ENCODE assay signal across 8 cellular contexts in genomic region chr16:75648265-75649076, GRCh38. TPM values are rescaled to one million over a fixed set of nuclear protein-coding genes. Genes with fewer than 3 reads are reported as not detected.
DNase-seq lines count a peak whose midpoint lies in the region; ATAC-seq lines count a peak whose summit lies in the region.

No MANE protein-coding gene starts in this region.

- peak; percentile 76 for DNase-seq in AG08395 (ENCODE audit: low spot score)
- DNase-seq in NCI-H460 (ENCODE audit: extremely low read depth, low read depth) = peak; percentile 45
- peak; percentile 86 to 87 for DNase-seq in activated CD4-positive, alpha-beta T cell treated with anti-CD3 and anti-CD28 coated beads for 4 hours
- peak; percentile 95 for DNase-seq in left kidney (ENCODE audit: low read depth, low spot score)
- peak; percentile 83 for DNase-seq in stimulated activated CD4-positive, alpha-beta T cell treated with anti-CD3 and anti-CD28 coated beads, Interleukin-1b, Interleukin-23, amount 100 ng/mL, for 48 hours

- peak overlapping the region; percentile 99 for H3K27ac ChIP-seq in cingulate gyrus (ENCODE audit: low read depth, low read length)

- ATAC-seq in GM18907 (IDR thresholded peaks at IDR 0.05; ENCODE audit: unreplicated experiment) (peak; percentile 49), HG03135 (IDR thresholded peaks at IDR 0.05; ENCODE audit: unreplicated experiment) (peak; percentile 39)

RNA-seq across cellular contexts. Expression of gene TERF2IP, which starts 0.9 kb away (rescaled TPM):
- 24.6 and 27.9 TPM in 2 replicates for total RNA-seq in NCI-H460 (2014; rRNA removed; shearing (Covaris generic))
- 31.8 and 37.8 TPM in 2 replicates for polyA plus RNA-seq in NCI-H460 (2014; cell fraction: nucleus; rRNA removed)

RNA-seq across cellular contexts. Expression of gene KARS1, which starts 1.0 kb away (rescaled TPM):
- total RNA-seq in NCI-H460 (2014; rRNA removed; shearing (Covaris generic)) = 169 and 172 TPM in 2 replicates
- 134 and 137 TPM in 2 replicates for polyA plus RNA-seq in NCI-H460 (2014; cell fraction: nucleus; rRNA removed)

RNA-seq across cellular contexts. Expression of gene ADAT1, which starts 25.4 kb away (rescaled TPM):
- 28.9 and 39.0 TPM in 2 replicates for total RNA-seq in NCI-H460 (2014; rRNA removed; shearing (Covaris generic))
- polyA plus RNA-seq in NCI-H460 (2014; cell fraction: nucleus; rRNA removed) = 21.1 and 41.7 TPM in 2 replicates

RNA-seq across cellular contexts. Expression of gene CPHXL2, which starts 28.3 kb away (rescaled TPM):
- total RNA-seq in NCI-H460 (2014; rRNA removed; shearing (Covaris generic)) = not detected in 2 replicates
- not detected in 2 replicates for polyA plus RNA-seq in NCI-H460 (2014; cell fraction: nucleus; rRNA removed)

RNA-seq across cellular contexts. Expression of gene DUXB, which starts 52.8 kb away (rescaled TPM):
- not detected in 2 replicates for total RNA-seq in NCI-H460 (2014; rRNA removed; shearing (Covaris generic))
- not detected in 2 replicates for polyA plus RNA-seq in NCI-H460 (2014; cell fraction: nucleus; rRNA removed)

Comparison
In these comparisons a context has a peak if more than half of its experiments do, and no peak if none do; other contexts are left out.
1. Peak in every context shown above with its lines: DNase-seq, ATAC-seq and H3K27ac ChIP-seq.
2. DNase-seq: peak in every context shown above with its lines; median percentile 95 in left kidney; 86 in activated CD4-positive, alpha-beta T cell treated with anti-CD3 and anti-CD28 coated beads for 4 hours; 83 in stimulated activated CD4-positive, alpha-beta T cell treated with anti-CD3 and anti-CD28 coated beads, Interleukin-1b, Interleukin-23, amount 100 ng/mL, for 48 hours; 76 in AG08395; 45 in NCI-H460.